Comparison of ENCODE assay signal across 23 cellular contexts in the genomic region with DNA sequence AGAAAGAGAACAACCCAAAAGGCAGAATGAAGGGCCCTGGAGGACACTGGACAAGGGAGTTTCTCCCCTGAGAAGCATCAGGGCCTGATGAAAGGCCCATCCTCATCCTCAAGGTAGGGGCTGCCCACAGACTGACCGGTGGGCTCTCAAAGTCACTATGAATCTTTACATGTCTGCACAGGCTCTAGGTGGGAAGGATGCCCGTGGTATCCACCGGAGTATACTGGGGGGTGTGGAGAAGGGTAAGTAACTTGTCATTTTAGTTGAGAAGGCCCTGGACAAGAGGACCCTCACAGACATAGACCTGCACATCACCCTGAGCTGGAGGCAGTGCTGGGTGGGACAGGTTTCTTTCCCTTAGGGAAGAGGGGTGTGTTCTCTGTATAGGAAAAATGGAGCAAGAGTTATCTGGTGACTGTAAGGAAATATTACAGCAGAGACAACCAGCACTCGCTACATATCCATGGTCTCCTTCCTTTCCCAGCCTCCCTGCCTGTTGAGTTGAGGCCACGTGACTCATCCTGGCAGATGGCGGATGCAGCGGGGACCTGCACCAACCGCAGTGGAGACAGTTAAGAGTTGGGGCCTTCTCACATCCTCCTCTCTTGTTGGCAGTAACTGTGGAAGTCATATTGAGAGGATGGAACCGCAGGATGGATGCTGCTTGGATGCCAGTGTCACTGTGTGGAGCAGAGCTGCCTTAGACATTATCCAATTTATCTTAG. TPM values are rescaled to one million over a fixed set of nuclear protein-coding genes. Genes with fewer than 3 reads are reported as not detected.
"Had no signal": no experiment of that assay in that cellular context is flagged by ENCODE, and none has a peak within 500 bp of the region (broad histone marks: within the 10 kb centered on the region; RNA-seq: fewer than 3 reads in every experiment).

No MANE protein-coding gene starts in this region.

- H3K4me3 ChIP-seq: breast epithelium, colonic mucosa, heart right ventricle, ovary, psoas muscle, right lobe of liver, smooth muscle cell, testis had no signal

- H3K4me2 ChIP-seq: smooth muscle cell had no signal

- FAIRE-seq: astrocyte, keratinocyte had no signal

- ATAC-seq: activated naive CD4-positive, alpha-beta T cell treated with anti-CD3 and anti-CD28 coated beads, Interleukin-2, amount 50 U/mL, for 72 hours; psoas muscle; stimulated activated naive B cell treated with anti-CD40 and anti-IgM and Interleukin-4, amounts not matched to agents 10 μg/mL and 1 μg/mL and 100 μg/mL, for 72 hours had no signal

- H3K9me3 ChIP-seq: colonic mucosa, neutrophil, ovary, psoas muscle, right lobe of liver, testis had no signal

- DNase-seq: activated CD4-positive, alpha-beta memory T cell treated with anti-CD3 and anti-CD28 coated beads, Interleukin-2, amount 10 ng/mL, durations not matched to agents 7 days and 5 days; activated CD4-positive, alpha-beta T cell treated with anti-CD3 and anti-CD28 coated beads for 48 hours; colonic mucosa; foreskin fibroblast; heart right ventricle; midbrain; natural killer cell; ovary; right lobe of liver; stimulated activated CD4-positive, alpha-beta T cell treated with anti-CD3 and anti-CD28 coated beads, Interleukin-2, amount 100 ng/mL, for 48 hours; stimulated activated CD8-positive, alpha-beta memory T cell treated with anti-CD3 and anti-CD28 coated beads, Interleukin-4, amount 100 ng/mL, for 48 hours; stimulated activated naive B cell treated with anti-CD40 and anti-IgM and Interleukin-4, amounts not matched to agents 10 μg/mL and 1 μg/mL and 100 μg/mL, for 72 hours; testis had no signal

- H3K27me3 ChIP-seq: breast epithelium, colonic mucosa, neutrophil, ovary, right lobe of liver, testis had no signal

- H3K4me1 ChIP-seq: breast epithelium, colonic mucosa, heart right ventricle, psoas muscle, right lobe of liver, testis had no signal

- H3K36me3 ChIP-seq: breast epithelium, colonic mucosa, heart right ventricle, neutrophil, ovary, right lobe of liver had no signal

- H3K27ac ChIP-seq: breast epithelium, colonic mucosa, epithelial cell of prostate, heart right ventricle, neutrophil, ovary, psoas muscle, right lobe of liver, testis had no signal

RNA-seq across cellular contexts. Expression of a gene that starts 45.6 kb away (rescaled TPM):
- total RNA-seq: activated CD4-positive, alpha-beta memory T cell treated with anti-CD3 and anti-CD28 coated beads, Interleukin-2, amount 10 ng/mL, durations not matched to agents 7 days and 5 days; activated naive CD4-positive, alpha-beta T cell treated with anti-CD3 and anti-CD28 coated beads, Interleukin-2, amount 50 U/mL, for 72 hours; activated T-helper 1 cell treated with anti-CD3 and anti-CD28 coated beads, Interleukin-12 subunit alpha, Interleukin-12 subunit beta, Interleukin-2, Interleukin-4 antibody, amounts not matched to agents 30 ng/mL and 10 ng/mL and 1 ng/mL, durations not matched to agents 14 hours and 24 hours and 36 hours; lung microvascular endothelial cell had no signal
